8 cellular contexts compared by ENCODE assay signal in genomic region chr1:247864644-247865043, GRCh38. TPM values are rescaled to one million over a fixed set of nuclear protein-coding genes. Genes with fewer than 3 reads are reported as not detected.
"Had no signal": no experiment of that assay in that cellular context is flagged by ENCODE, and none has a peak within 500 bp of the region (broad histone marks: within the 10 kb centered on the region; RNA-seq: fewer than 3 reads in every experiment).

No MANE protein-coding gene starts in this region.

- H3K4me3 Mint-ChIP-seq: GM23338, H9, IgD-negative memory B cell had no signal

- H3K4me1 Mint-ChIP-seq: GM23338, H9, IgD-negative memory B cell had no signal

- H2AFZ ChIP-seq: GM23338 had no signal

- H3K27ac ChIP-seq: HL-60 had no signal

- H3K4me3 ChIP-seq: GM23338 had no signal

- H3K36me3 Mint-ChIP-seq: IgD-negative memory B cell had no signal

- H3K27ac Mint-ChIP-seq: GM23338, H9, IgD-negative memory B cell had no signal

- DNase-seq: H9, KBM-7 had no signal

- H3K4me2 ChIP-seq: GM23338 had no signal

RNA-seq across cellular contexts. Expression of gene TRIM58, which starts 7.7 kb away (rescaled TPM):
- total RNA-seq: HepG2 had no signal

RNA-seq across cellular contexts. Expression of gene OR11L1, which starts 22.9 kb away (rescaled TPM):
- total RNA-seq: GM23338, H1, H9, HepG2, HT1080 had no signal

RNA-seq across cellular contexts. Expression of gene OR2W3, which starts 30.7 kb away (rescaled TPM):
- total RNA-seq: H9, HepG2 had no signal

RNA-seq across cellular contexts. Expression of gene OR14A16, which starts 40.7 kb away (rescaled TPM):
- total RNA-seq: GM23338, H1, HepG2, HT1080 had no signal

RNA-seq across cellular contexts. Expression of gene OR2T8, which starts 55.4 kb away (rescaled TPM):
- total RNA-seq: GM23338, H1, H9, HepG2, HT1080 had no signal
